In the genomic region with DNA sequence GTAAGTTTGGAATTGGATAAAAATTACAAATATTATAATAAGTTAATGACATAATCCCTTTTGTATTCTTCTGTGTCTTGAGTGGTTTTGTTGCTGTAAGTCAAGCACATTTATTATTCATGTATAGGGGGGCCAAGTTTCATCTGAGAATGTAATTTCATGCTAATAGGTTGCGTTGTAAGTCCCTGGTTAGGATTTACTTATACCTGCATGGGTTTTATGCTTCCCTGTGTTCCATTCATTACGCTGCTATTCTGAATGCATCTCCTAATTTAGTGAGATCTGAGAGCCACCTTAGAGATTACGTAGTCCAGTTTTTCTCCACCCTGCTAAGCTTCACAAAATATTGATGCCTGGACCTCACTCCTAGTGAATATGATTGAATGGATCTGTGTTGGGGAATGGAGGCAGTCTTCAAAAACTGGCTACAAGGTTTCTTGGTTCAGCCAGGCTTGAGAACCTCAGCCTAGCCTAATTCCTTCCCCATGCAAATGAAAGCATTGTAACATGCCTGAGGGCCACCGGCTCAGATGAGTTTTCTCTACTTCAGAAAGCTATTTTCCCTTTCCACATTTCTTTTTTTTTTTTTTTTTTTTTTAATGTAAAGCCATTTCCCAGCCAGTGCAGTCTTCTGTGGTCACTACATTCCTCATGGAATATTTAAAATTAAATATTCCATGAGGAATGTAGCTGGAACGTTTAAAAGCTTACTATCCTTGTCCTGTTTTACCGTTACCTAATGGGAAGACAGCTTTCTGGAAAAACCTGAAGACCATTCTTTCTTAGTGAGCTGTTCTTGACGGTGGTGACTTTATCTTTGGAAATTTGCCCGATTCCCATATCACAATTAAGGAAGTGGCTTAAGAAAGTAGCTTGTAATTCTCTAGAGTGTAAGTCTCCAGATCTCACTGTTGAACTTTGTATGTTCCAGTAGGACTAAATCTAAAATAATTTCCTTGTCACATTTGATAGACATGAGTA, we compare ENCODE assay signal across 2 cellular contexts.
TF ChIP-seq lines count a peak whose summit lies in the region.

No MANE protein-coding gene starts in this region.

TF ChIP-seq in HCT116, 20 proteins besides CTCF, POLR2A, EP300 and RAD21:
- TF ChIP-seq REST (IDR thresholded peaks at IDR 0.05; ENCODE audit: low read depth), result no peak
- no peak for TF ChIP-seq ZFX (IDR thresholded peaks at IDR 0.05)
- peak; percentile 7; the same call in 1 of the 2 replicates for TF ChIP-seq FOSL1 (IDR thresholded peaks at IDR 0.05; ENCODE audit: low read depth)
- no peak for TF ChIP-seq CBX3 (IDR thresholded peaks at IDR 0.05; ENCODE audit: low read depth)
- TF ChIP-seq YY1 (IDR thresholded peaks at IDR 0.05; ENCODE audit: extremely low read depth, insufficient replicate concordance, low read depth, low read length), result no peak
- TF ChIP-seq ZBTB33 (IDR thresholded peaks at IDR 0.05; ENCODE audit: extremely low read depth, insufficient replicate concordance, low read length), result no peak

TF ChIP-seq in GM12891, 5 proteins besides CTCF, POLR2A, EP300 and RAD21:
- TF ChIP-seq TAF1 (IDR thresholded peaks at IDR 0.05; ENCODE audit: low read depth, low read length), result no peak
- no peak for TF ChIP-seq SPI1 (IDR thresholded peaks at IDR 0.05; ENCODE audit: low read depth, low read length)
- no peak for TF ChIP-seq POLR2AphosphoS5 (IDR thresholded peaks at IDR 0.05; ENCODE audit: low read depth, low read length)
- TF ChIP-seq PAX5 (IDR thresholded peaks at IDR 0.05; ENCODE audit: insufficient read depth, low read length, severe bottlenecking), result no peak
- no peak for TF ChIP-seq POU2F2 (IDR thresholded peaks at IDR 0.05; ENCODE audit: low read depth, low read length)
